ENCODE assay signal across 19 cellular contexts in genomic region chr11:20623258-20623657, GRCh38. TPM values are rescaled to one million over a fixed set of nuclear protein-coding genes. Genes with fewer than 3 reads are reported as not detected.
"Had no signal": no experiment of that assay in that cellular context is flagged by ENCODE, and none has a peak within 500 bp of the region (broad histone marks: within the 10 kb centered on the region; RNA-seq: fewer than 3 reads in every experiment).

No MANE protein-coding gene starts in this region.

- H3K27me3 ChIP-seq: hepatocyte, left lung, thyroid gland had no signal

- H3K9me3 ChIP-seq: left lung, thyroid gland had no signal

- H3K4me3 ChIP-seq: hepatocyte, left lung, thyroid gland had no signal

- DNase-seq: activated CD4-positive, alpha-beta T cell treated with anti-CD3 and anti-CD28 coated beads, Interleukin-2, amount 10 ng/mL, durations not matched to agents 7 days and 5 days; activated naive CD4-positive, alpha-beta T cell; activated naive CD8-positive, alpha-beta T cell treated with anti-CD3 and anti-CD28 coated beads, Interleukin-2, amount 10 ng/mL, durations not matched to agents 7 days and 5 days; cerebellar nuclear complex; effector memory CD4-positive, alpha-beta T cell; foreskin melanocyte; islet precursor cell; left lung; mesenchymal stem cell; naive thymus-derived CD8-positive, alpha-beta T cell; T-helper 17 cell; thyroid gland had no signal

- H3K4me3 Mint-ChIP-seq: activated CD4-positive, alpha-beta T cell treated with anti-CD3 and anti-CD28 coated beads, Interleukin-2, amount 10 ng/mL, durations not matched to agents 7 days and 5 days; activated naive CD8-positive, alpha-beta T cell treated with anti-CD3 and anti-CD28 coated beads, Interleukin-2, amount 10 ng/mL, durations not matched to agents 7 days and 5 days; activated T-helper 1 cell treated with anti-CD3 and anti-CD28 coated beads, Interleukin-12 subunit alpha, Interleukin-12 subunit beta, Interleukin-2, Interleukin-4 antibody, amounts not matched to agents 30 ng/mL and 10 ng/mL and 1 ng/mL, durations not matched to agents 14 hours and 24 hours and 36 hours; brain; naive thymus-derived CD8-positive, alpha-beta T cell; stimulated activated memory B cell treated with anti-CD40 and anti-IgM and Interleukin-4, amounts not matched to agents 10 μg/mL and 1 μg/mL and 100 μg/mL, for 72 hours; T-helper 17 cell had no signal

- H3K4me1 Mint-ChIP-seq: activated CD4-positive, alpha-beta T cell treated with anti-CD3 and anti-CD28 coated beads, Interleukin-2, amount 10 ng/mL, durations not matched to agents 7 days and 5 days; activated naive CD8-positive, alpha-beta T cell treated with anti-CD3 and anti-CD28 coated beads, Interleukin-2, amount 10 ng/mL, durations not matched to agents 7 days and 5 days; brain; naive thymus-derived CD8-positive, alpha-beta T cell; stimulated activated memory B cell treated with anti-CD40 and anti-IgM and Interleukin-4, amounts not matched to agents 10 μg/mL and 1 μg/mL and 100 μg/mL, for 72 hours; T-helper 17 cell had no signal

- H3K36me3 Mint-ChIP-seq: activated naive CD8-positive, alpha-beta T cell treated with anti-CD3 and anti-CD28 coated beads, Interleukin-2, amount 10 ng/mL, durations not matched to agents 7 days and 5 days; brain; naive thymus-derived CD8-positive, alpha-beta T cell; stimulated activated memory B cell treated with anti-CD40 and anti-IgM and Interleukin-4, amounts not matched to agents 10 μg/mL and 1 μg/mL and 100 μg/mL, for 72 hours had no signal

- H3K4me2 ChIP-seq: hepatocyte had no signal

- H3K27ac Mint-ChIP-seq: activated CD4-positive, alpha-beta T cell treated with anti-CD3 and anti-CD28 coated beads, Interleukin-2, amount 10 ng/mL, durations not matched to agents 7 days and 5 days; activated naive CD8-positive, alpha-beta T cell treated with anti-CD3 and anti-CD28 coated beads, Interleukin-2, amount 10 ng/mL, durations not matched to agents 7 days and 5 days; activated T-helper 1 cell treated with anti-CD3 and anti-CD28 coated beads, Interleukin-12 subunit alpha, Interleukin-12 subunit beta, Interleukin-2, Interleukin-4 antibody, amounts not matched to agents 30 ng/mL and 10 ng/mL and 1 ng/mL, durations not matched to agents 14 hours and 24 hours and 36 hours; brain; naive thymus-derived CD8-positive, alpha-beta T cell; stimulated activated memory B cell treated with anti-CD40 and anti-IgM and Interleukin-4, amounts not matched to agents 10 μg/mL and 1 μg/mL and 100 μg/mL, for 72 hours; T-helper 17 cell had no signal

- H3K36me3 ChIP-seq: left lung, thyroid gland had no signal

- H2AFZ ChIP-seq: hepatocyte had no signal

- H3K9me3 Mint-ChIP-seq: activated CD4-positive, alpha-beta T cell treated with anti-CD3 and anti-CD28 coated beads, Interleukin-2, amount 10 ng/mL, durations not matched to agents 7 days and 5 days; activated naive CD8-positive, alpha-beta T cell treated with anti-CD3 and anti-CD28 coated beads, Interleukin-2, amount 10 ng/mL, durations not matched to agents 7 days and 5 days; activated T-helper 1 cell treated with anti-CD3 and anti-CD28 coated beads, Interleukin-12 subunit alpha, Interleukin-12 subunit beta, Interleukin-2, Interleukin-4 antibody, amounts not matched to agents 30 ng/mL and 10 ng/mL and 1 ng/mL, durations not matched to agents 14 hours and 24 hours and 36 hours; brain; naive thymus-derived CD8-positive, alpha-beta T cell; stimulated activated memory B cell treated with anti-CD40 and anti-IgM and Interleukin-4, amounts not matched to agents 10 μg/mL and 1 μg/mL and 100 μg/mL, for 72 hours had no signal

- H3K27ac ChIP-seq: hepatocyte, left lung, thyroid gland had no signal

- ATAC-seq: left lung; naive thymus-derived CD8-positive, alpha-beta T cell; stimulated activated memory B cell treated with anti-CD40 and anti-IgM and Interleukin-4, amounts not matched to agents 10 μg/mL and 1 μg/mL and 100 μg/mL, for 72 hours; T-helper 17 cell had no signal

- H3K4me1 ChIP-seq: left lung, thyroid gland had no signal

RNA-seq across cellular contexts. Expression of gene SLC6A5, which starts 23.9 kb away (rescaled TPM):
- total RNA-seq: activated CD4-positive, alpha-beta T cell treated with anti-CD3 and anti-CD28 coated beads, Interleukin-2, amount 10 ng/mL, durations not matched to agents 7 days and 5 days; activated CD8-positive, alpha-beta memory T cell treated with anti-CD3 and anti-CD28 coated beads for 36 hours; activated naive CD8-positive, alpha-beta T cell treated with anti-CD3 and anti-CD28 coated beads, Interleukin-2, amount 10 ng/mL, durations not matched to agents 7 days and 5 days; activated T-helper 1 cell treated with anti-CD3 and anti-CD28 coated beads, Interleukin-12 subunit alpha, Interleukin-12 subunit beta, Interleukin-2, Interleukin-4 antibody, amounts not matched to agents 30 ng/mL and 10 ng/mL and 1 ng/mL, durations not matched to agents 14 hours and 24 hours and 36 hours; left lung; mucosa of gallbladder; naive thymus-derived CD8-positive, alpha-beta T cell; renal cortical epithelial cell; T-helper 17 cell; thyroid gland had no signal
- polyA plus RNA-seq: hepatocyte; naive thymus-derived CD8-positive, alpha-beta T cell had no signal

RNA-seq across cellular contexts. Expression of gene NELL1, which starts 46.1 kb away (rescaled TPM):
- total RNA-seq: activated CD4-positive, alpha-beta T cell treated with anti-CD3 and anti-CD28 coated beads, Interleukin-2, amount 10 ng/mL, durations not matched to agents 7 days and 5 days; activated CD8-positive, alpha-beta memory T cell treated with anti-CD3 and anti-CD28 coated beads for 36 hours; activated naive CD8-positive, alpha-beta T cell treated with anti-CD3 and anti-CD28 coated beads, Interleukin-2, amount 10 ng/mL, durations not matched to agents 7 days and 5 days; activated T-helper 1 cell treated with anti-CD3 and anti-CD28 coated beads, Interleukin-12 subunit alpha, Interleukin-12 subunit beta, Interleukin-2, Interleukin-4 antibody, amounts not matched to agents 30 ng/mL and 10 ng/mL and 1 ng/mL, durations not matched to agents 14 hours and 24 hours and 36 hours; left lung; naive thymus-derived CD8-positive, alpha-beta T cell; renal cortical epithelial cell; T-helper 17 cell; thyroid gland had no signal
- polyA plus RNA-seq: naive thymus-derived CD8-positive, alpha-beta T cell had no signal
